In genomic region chr4:7197910-7198309, GRCh38 we compare ENCODE assay signal across 24 cellular contexts. TPM values are rescaled to one million over a fixed set of nuclear protein-coding genes. Genes with fewer than 3 reads are reported as not detected.
A peak's percentile ranks its signal among the peaks of the same experiment; 100 is the strongest.
DNase-seq lines count a peak whose midpoint lies in the region; ATAC-seq and TF ChIP-seq lines count a peak whose summit lies in the region.
"Had no signal": no experiment of that assay in that cellular context is flagged by ENCODE, and none has a peak within 500 bp of the region (broad histone marks: within the 10 kb centered on the region; RNA-seq: fewer than 3 reads in every experiment).

No MANE protein-coding gene starts in this region.

- in situ Hi-C loops in gastrocnemius medialis (cut with MboI; ENCODE audit: low sequenced_read_pairs in 4 of 4), result loop anchor here (5.0 to 25.0 kb wide), 3 partner anchors 94 to 514 kb away; no protein-coding TSS in a partner anchor

- H3K27me3 ChIP-seq in left lung (peaks cover 11 to 49% of the 10 kb centered on the region in 2 donors), tibial artery (peaks cover 0 to 54% of the 10 kb centered on the region in 2 donors), gastrocnemius medialis (peaks cover 16 to 19% (median 17%) of the 10 kb centered on the region in 3 donors)

- TF ChIP-seq CTCF in left lung (IDR thresholded peaks at IDR 0.05) (no peak), tibial artery (IDR thresholded peaks at IDR 0.05) (no peak), gastrocnemius medialis (IDR thresholded peaks at IDR 0.05 in 4 of 5, conservative IDR thresholded peaks at IDR 0.05 in 1 of 5) (no peak)

- intact Hi-C loops in left lung (cut with DNase I) (loop anchor here in 1 of 2 donors (10.0 kb wide), 1 partner anchor 527 kb away; no protein-coding TSS in a partner anchor), tibial artery (cut with DNase I; ENCODE audit: low total_unique reads) (no loop called here), gastrocnemius medialis (cut with DNase I; ENCODE audit: low total_unique reads) (no loop called here)

- no peak for TF ChIP-seq POLR2A in gastrocnemius medialis (IDR thresholded peaks at IDR 0.05)

- H3K4me3 ChIP-seq in left lung (no peak overlapping the region), tibial artery (no peak overlapping the region), gastrocnemius medialis (no peak overlapping the region)
- H3K4me3 ChIP-seq: A549, hepatocyte, spleen, stomach, upper lobe of left lung had no signal

- DNase-seq in activated CD4-positive, CD25-positive, alpha-beta regulatory T cell treated with anti-CD3 and anti-CD28 coated beads, Interleukin-2, amount 50 U/mL, for 72 hours, result peak; percentile 3
- DNase-seq in NCI-H82 treated with DMSO at 0.1 percent for 48 hours (lab: John Stamatoyannopoulos, UW; ENCODE audit: unreplicated experiment), result peak; percentile 48
- peak; percentile 27 to 43 for DNase-seq in left lung
- peak; percentile 13 to 54 for DNase-seq in tibial artery
- DNase-seq in dermis blood vessel endothelial cell, result no peak
- no peak for DNase-seq in gastrocnemius medialis
- no peak for DNase-seq in NCI-H2227 (lab: John Stamatoyannopoulos, UW; ENCODE audit: unreplicated experiment)
- DNase-seq: activated naive CD4-positive, alpha-beta T cell treated with anti-CD3 and anti-CD28 coated beads for 36 hours; activated T-cell treated with anti-CD3 and anti-CD28 coated beads, Interleukin-2, amount 50 U/mL, for 1 hour; amniotic stem cell; Calu3; EL; KG1; NCI-H1694; NCI-H2171; NCI-H526 treated with DMSO at 0.1 percent for 48 hours; spleen; stimulated activated CD4-positive, alpha-beta T cell treated with anti-CD3 and anti-CD28 coated beads, Interleukin-4, amount 100 ng/mL, for 4 hours; stomach had no signal

- peaks cover 4 to 11% of the 10 kb centered on the region in 2 donors for H3K4me1 ChIP-seq in left lung
- peaks cover 0 to 12% (median 9%) of the 10 kb centered on the region in 4 donors for H3K4me1 ChIP-seq in tibial artery
- peaks cover 6 to 7% of the 10 kb centered on the region in 2 donors for H3K4me1 ChIP-seq in gastrocnemius medialis

- no peak for ATAC-seq in activated CD4-positive, CD25-positive, alpha-beta regulatory T cell treated with anti-CD3 and anti-CD28 coated beads, Interleukin-2, amount 50 U/mL, for 24 hours
- ATAC-seq in left lung, result no peak
- no peak for ATAC-seq in gastrocnemius medialis
- ATAC-seq: A549, HCT116 had no signal

- H3K9me3 ChIP-seq in left lung, result no peaks in the 10 kb centered on the region
- no peaks in the 10 kb centered on the region for H3K9me3 ChIP-seq in tibial artery
- H3K9me3 ChIP-seq in gastrocnemius medialis, result no peaks in the 10 kb centered on the region
- H3K9me3 ChIP-seq: A549, spleen, stomach, upper lobe of left lung had no signal

- H3K27ac ChIP-seq in left lung (no peak overlapping the region), tibial artery (no peak overlapping the region), gastrocnemius medialis (no peak overlapping the region)
- H3K27ac ChIP-seq: hepatocyte, spleen, stomach, upper lobe of left lung had no signal

- H3K36me3 ChIP-seq in left lung (no peaks in the 10 kb centered on the region), tibial artery (no peaks in the 10 kb centered on the region), gastrocnemius medialis (no peaks in the 10 kb centered on the region)
- H3K36me3 ChIP-seq: spleen, stomach, upper lobe of left lung had no signal

RNA-seq across cellular contexts. Expression of gene SORCS2, which starts 5.6 kb away (rescaled TPM):
- total RNA-seq in left lung (1 to 10 TPM; 6.5 to 9.6 TPM), dermis blood vessel endothelial cell (under 0.01 and 0.05 TPM in 2 replicates), gastrocnemius medialis (1 to 10 TPM in 1 of 4 donors, under 1 TPM in 3; 0.07 to 1.2 (median 0.11) TPM)
- total RNA-seq: Calu3 had no signal

Comparison
In these comparisons a context has a peak if more than half of its experiments do, and no peak if none do; other contexts are left out.
1. DNase-seq: peak in activated CD4-positive, CD25-positive, alpha-beta regulatory T cell treated with anti-CD3 and anti-CD28 coated beads, Interleukin-2, amount 50 U/mL, for 72 hours (single experiment), NCI-H82 treated with DMSO at 0.1 percent for 48 hours (single experiment), left lung (2 of 2) and tibial artery (2 of 2); none in dermis blood vessel endothelial cell (single experiment), gastrocnemius medialis (0 of 2) and NCI-H2227 (single experiment).